ENCODE assay signal across 18 cellular contexts in the genomic region with DNA sequence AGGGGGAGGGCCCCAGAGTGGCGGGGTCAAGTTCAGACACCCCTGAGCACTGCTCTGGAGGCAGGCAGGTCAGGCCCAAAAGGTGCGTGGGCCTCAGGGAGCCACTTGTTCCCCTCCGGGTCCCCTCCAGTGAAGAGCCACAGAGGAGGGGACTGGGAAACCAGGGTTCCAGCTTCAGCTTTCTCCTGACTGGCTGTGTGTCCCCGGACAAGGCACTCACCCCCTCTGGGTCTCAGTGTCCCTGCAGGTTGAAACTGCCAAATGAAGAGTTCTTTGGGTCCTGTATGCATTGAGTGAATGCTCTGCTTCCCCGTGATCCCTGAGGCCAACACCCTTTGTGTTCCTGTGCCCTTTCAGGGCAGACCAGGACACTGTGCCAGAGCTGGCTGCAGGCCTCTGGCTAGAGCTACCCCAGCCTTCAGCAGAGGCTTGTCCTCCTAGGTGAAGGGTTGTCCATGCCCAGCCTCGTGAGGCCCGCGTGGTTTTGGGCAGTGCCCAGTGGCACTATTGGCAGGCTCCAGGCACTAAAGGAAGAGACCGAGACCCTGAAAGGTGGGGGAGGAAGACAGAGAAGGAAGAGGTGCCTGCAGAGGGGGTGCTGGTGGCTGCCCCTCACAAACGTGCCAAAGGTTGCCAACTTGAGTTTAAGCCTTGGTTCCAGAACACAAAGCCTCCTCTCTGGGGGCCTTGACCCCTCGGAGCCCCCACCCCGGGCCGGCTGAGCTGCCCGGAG. TPM values are rescaled to one million over a fixed set of nuclear protein-coding genes. Genes with fewer than 3 reads are reported as not detected.
DNase-seq lines count a peak whose midpoint lies in the region; ATAC-seq and TF ChIP-seq lines count a peak whose summit lies in the region.
"Had no signal": no experiment of that assay in that cellular context is flagged by ENCODE, and none has a peak within 500 bp of the region (broad histone marks: within the 10 kb centered on the region; RNA-seq: fewer than 3 reads in every experiment).

No MANE protein-coding gene starts in this region.

- intact Hi-C loops in esophagus squamous epithelium (cut with DNase I) (no loop called here), sciatic nerve (cut with DNase I) (no loop called here), aorta (cut with DNase I) (no loop called here), spleen (cut with DNase I; ENCODE audit: low total_unique reads) (no loop called here)

- H3K9me3 ChIP-seq in esophagus squamous epithelium (no peaks in the 10 kb centered on the region), aorta (ENCODE audit: control insufficient read depth, low read length) (no peaks in the 10 kb centered on the region), spleen (no peaks in the 10 kb centered on the region)
- H3K9me3 ChIP-seq: Peyer's patch had no signal

- peaks cover 24% of the 10 kb centered on the region for H3K4me1 Mint-ChIP-seq in mesothelial cell of epicardium

- peaks cover 0 to 16% (median 0%) of the 10 kb centered on the region in 4 donors for H3K27me3 ChIP-seq in esophagus squamous epithelium
- H3K27me3 ChIP-seq in aorta (ENCODE audit: control insufficient read depth in 1 of 2, insufficient read depth in 2 of 2, low read length in 1 of 2), result no peaks in the 10 kb centered on the region
- peaks cover 0 to 15% (median 0%) of the 10 kb centered on the region in 7 donors for H3K27me3 ChIP-seq in spleen (replicated peaks in 1 of 7)
- H3K27me3 ChIP-seq: Peyer's patch had no signal

- H3K4me3 Mint-ChIP-seq in mesothelial cell of epicardium, result no peak overlapping the region

- 63 to 80% methylated on average over 1 to 2 of the region's 14 CpGs for WGBS in esophagus squamous epithelium, 2 donors
- 66 to 72% methylated on average over 14 of the region's 14 CpGs for WGBS in aorta, 2 donors
- 58 to 82% (median 69%) methylated on average over 13 to 14 of the region's 14 CpGs for WGBS in spleen, 5 donors

- no peaks in the 10 kb centered on the region for H3K27me3 Mint-ChIP-seq in mesothelial cell of epicardium (ENCODE audit: low read depth)

- H3K36me3 ChIP-seq in esophagus squamous epithelium, result no peaks in the 10 kb centered on the region
- no peaks in the 10 kb centered on the region for H3K36me3 ChIP-seq in aorta (ENCODE audit: control insufficient read depth in 1 of 2, insufficient read depth in 2 of 2, low read length in 1 of 2)
- no peaks in the 10 kb centered on the region for H3K36me3 ChIP-seq in spleen
- H3K36me3 ChIP-seq: Peyer's patch had no signal

- no peak for TF ChIP-seq CTCF in esophagus squamous epithelium (IDR thresholded peaks at IDR 0.05)
- no peak for TF ChIP-seq CTCF in mesothelial cell of epicardium (IDR thresholded peaks at IDR 0.05; ENCODE audit: unreplicated experiment)
- TF ChIP-seq CTCF in spleen (IDR thresholded peaks at IDR 0.05 in 8 of 11, conservative IDR thresholded peaks at IDR 0.05 in 3 of 11), result no peak

- peak overlapping the region; percentile 61 for H3K27ac Mint-ChIP-seq in mesothelial cell of epicardium

- peak in 30 of 58 donors; percentile 15 to 81 (median 40) for DNase-seq in anterior cingulate cortex (lab: John Stamatoyannopoulos, UW)
- no peak for DNase-seq in esophagus squamous epithelium (lab: John Stamatoyannopoulos, UW)
- no peak for DNase-seq in mesothelial cell of epicardium (ENCODE audit: low spot score in 2 of 2, unreplicated experiment in 2 of 2)
- DNase-seq in sciatic nerve (ENCODE audit: low spot score), result no peak
- DNase-seq in HT-29 (ENCODE audit: low spot score), result no peak
- DNase-seq in GOT3 (lab: John Stamatoyannopoulos, UW), result no peak
- no peak for DNase-seq in aorta
- no peak for DNase-seq in spleen
- DNase-seq: Karpas-422, MM.1S, NCI-H1105, NCI-H187, NCI-H2171 treated with DMSO at 0.1 percent for 48 hours, NCI-H510A treated with DMSO at 0.1 percent for 48 hours, Peyer's patch, Right ventricle myocardium superior had no signal

- peaks cover 3 to 35% (median 13%) of the 10 kb centered on the region in 3 donors for H3K4me1 ChIP-seq in esophagus squamous epithelium
- H3K4me1 ChIP-seq in aorta (ENCODE audit: control insufficient read depth in 1 of 2, insufficient read depth in 2 of 2, low read length in 2 of 2), result no peaks in the 10 kb centered on the region
- peaks cover 0 to 6% (median 0%) of the 10 kb centered on the region in 6 donors for H3K4me1 ChIP-seq in spleen
- H3K4me1 ChIP-seq: Peyer's patch had no signal

- H3K27ac ChIP-seq in esophagus squamous epithelium (peak overlapping the region in 3 of 4 donors; percentile 44 to 57 (median 57)), aorta (ENCODE audit: low read depth in 1 of 2, low read length in 2 of 2) (no peak overlapping the region), spleen (no peak overlapping the region)
- H3K27ac ChIP-seq: Peyer's patch had no signal

- ATAC-seq in sciatic nerve (peak; percentile 44), aorta (ENCODE audit: low FRiP score) (no peak)

- no peaks in the 10 kb centered on the region for H3K9me3 Mint-ChIP-seq in mesothelial cell of epicardium

- peak overlapping the region in 2 of 4 donors; percentile 5 to 32 for H3K4me3 ChIP-seq in esophagus squamous epithelium
- H3K4me3 ChIP-seq in aorta (ENCODE audit: low read length in 2 of 2), result no peak overlapping the region
- no peak overlapping the region for H3K4me3 ChIP-seq in spleen
- H3K4me3 ChIP-seq: Peyer's patch had no signal

- TF ChIP-seq POLR2A in esophagus squamous epithelium (IDR thresholded peaks at IDR 0.05) (no peak), spleen (IDR thresholded peaks at IDR 0.05) (no peak)

- H3K36me3 Mint-ChIP-seq in mesothelial cell of epicardium, result no peaks in the 10 kb centered on the region

RNA-seq across cellular contexts. Expression of gene WNT3, which starts 13.2 kb away (rescaled TPM):
- total RNA-seq in esophagus squamous epithelium (1 to 10 TPM in 3 of 4 donors, under 1 TPM in 1; 0.49 to 3.5 (median 2.2) TPM), mesothelial cell of epicardium (64.2 to 66.4 TPM (median 65.7 TPM) in 3 replicates), sciatic nerve (0.98 TPM), aorta (under 1 TPM; 0.39 to 0.96 TPM), spleen (under 1 TPM; 0.32 to 0.94 (median 0.66) TPM)
- 0.08 TPM in 2 replicates for total RNA-seq in HT-29 (2014; rRNA removed; shearing (Covaris generic))
- polyA plus RNA-seq in aorta (1 to 10 TPM in 1 of 2 donors, under 1 TPM in 1; 0.15 to 1.0 TPM), spleen (under 1 TPM; 0.63 to 0.74 (median 0.67) TPM)

RNA-seq across cellular contexts. Expression of gene WNT9B, which starts 19.6 kb away (rescaled TPM):
- total RNA-seq in esophagus squamous epithelium (under 1 TPM in 2 of 4 donors, not detected in 2; 0.19 to 0.26 TPM), mesothelial cell of epicardium (1.2 to 2.0 TPM (median 1.6 TPM) in 3 replicates), sciatic nerve (not detected), aorta (under 1 TPM; 0.57 to 0.84 TPM), spleen (10 to 100 TPM in 1 of 7 donors, 1 to 10 TPM in 2, under 1 TPM in 4; 0.66 to 13.4 (median 0.80) TPM)
- total RNA-seq in HT-29 (2014; rRNA removed; shearing (Covaris generic)), result 0.28 TPM in 1 of 2 replicates, not detected in the other
- polyA plus RNA-seq in aorta (under 1 TPM in 1 of 2 donors, not detected in 1; 0.05 TPM), spleen (under 1 TPM; 0.03 to 0.29 (median 0.11) TPM)
- polyA plus RNA-seq: AG04450, BJ had no signal

Comparison
In these comparisons a context has a peak if more than half of its experiments do, and no peak if none do; other contexts are left out.
1. DNase-seq: peak in anterior cingulate cortex (30 of 58); none in esophagus squamous epithelium (single experiment), mesothelial cell of epicardium (0 of 2), sciatic nerve (single experiment), HT-29 (single experiment), GOT3 (single experiment), aorta (0 of 2) and spleen (single experiment).
2. H3K27ac ChIP-seq: peak in esophagus squamous epithelium (3 of 4); none in aorta (0 of 2) and spleen (0 of 8).
3. RNA of gene WNT3, which starts 13.2 kb away (total RNA-seq): 64.2 to 66.4 TPM in mesothelial cell of epicardium; 0.49 to 3.5 TPM in esophagus squamous epithelium, 0.98 TPM in sciatic nerve (single experiment), 0.39 to 0.96 TPM in aorta, 0.32 to 0.94 TPM in spleen and 0.08 TPM in HT-29; every median in the first group is over 10 times any median in the second.